Comparison of ENCODE assay signal across 8 cellular contexts in the genomic region with DNA sequence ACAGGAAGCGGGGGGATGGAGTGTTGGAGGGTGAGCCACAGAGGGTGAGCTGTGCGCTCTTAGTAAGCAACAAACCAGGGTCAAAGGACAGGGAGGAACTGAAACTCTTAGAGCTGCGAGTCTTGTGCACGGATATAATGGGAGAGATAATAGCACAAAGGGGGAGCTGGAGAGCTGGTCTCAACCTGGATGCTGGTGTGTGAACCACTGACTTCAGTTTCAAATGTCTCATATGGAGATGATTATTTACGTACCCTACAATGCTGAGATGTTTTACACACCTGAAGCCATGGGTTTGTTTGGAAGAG. TPM values are rescaled to one million over a fixed set of nuclear protein-coding genes. Genes with fewer than 3 reads are reported as not detected.
DNase-seq lines count a peak whose midpoint lies in the region; ATAC-seq and TF ChIP-seq lines count a peak whose summit lies in the region.

No MANE protein-coding gene starts in this region.

- H3K4me3 Mint-ChIP-seq in activated naive CD8-positive, alpha-beta T cell treated with anti-CD3 and anti-CD28 coated beads, Interleukin-2, amount 50 U/mL, for 24 hours, result no peak overlapping the region
- no peak overlapping the region for H3K4me3 Mint-ChIP-seq in activated naive CD8-positive, alpha-beta T cell treated with anti-CD3 and anti-CD28 coated beads for 36 hours
- no peak overlapping the region for H3K4me3 Mint-ChIP-seq in naive thymus-derived CD4-positive, alpha-beta T cell

- H3K27ac ChIP-seq in Peyer's patch, result no peak overlapping the region
- H3K27ac ChIP-seq in naive thymus-derived CD4-positive, alpha-beta T cell (ENCODE audit: low read depth, low read length), result no peak overlapping the region
- H3K27ac ChIP-seq in ovary, result no peak overlapping the region

- H3K4me1 ChIP-seq in Peyer's patch, result no peaks in the 10 kb centered on the region
- no peaks in the 10 kb centered on the region for H3K4me1 ChIP-seq in naive thymus-derived CD4-positive, alpha-beta T cell (ENCODE audit: control insufficient read depth in 2 of 2, insufficient read depth in 2 of 2, low read length in 2 of 2)
- H3K4me1 ChIP-seq in ovary (ENCODE audit: insufficient read depth), result no peaks in the 10 kb centered on the region

- DNase-seq in activated naive CD8-positive, alpha-beta T cell treated with anti-CD3 and anti-CD28 coated beads, Interleukin-2, amount 50 U/mL, for 24 hours, result no peak
- no peak for DNase-seq in activated naive CD8-positive, alpha-beta T cell treated with anti-CD3 and anti-CD28 coated beads for 36 hours
- DNase-seq in Peyer's patch, result peak in 1 of 3 donors; percentile 28
- peak in 3 of 9 donors; percentile 11 to 23 (median 16) for DNase-seq in naive thymus-derived CD4-positive, alpha-beta T cell
- DNase-seq in ovary, result no peak
- DNase-seq in NCI-H1417 (lab: John Stamatoyannopoulos, UW), result no peak
- no peak for DNase-seq in inferior parietal cortex (ENCODE audit: extremely low spot score)

- CTCF ChIA-PET in naive thymus-derived CD4-positive, alpha-beta T cell (lab: Charles Lee), result interaction anchor here (1.1 to 1.3 kb wide), 2 partner anchors 12 to 71 kb away, joined by 3 read pairs; no protein-coding TSS in a partner anchor

- no peak for TF ChIP-seq POLR2A in Peyer's patch (IDR thresholded peaks at IDR 0.05)
- no peak for TF ChIP-seq POLR2A in ovary (IDR thresholded peaks at IDR 0.05)

- peak; percentile 36 for ATAC-seq in activated naive CD8-positive, alpha-beta T cell treated with anti-CD3 and anti-CD28 coated beads, Interleukin-2, amount 50 U/mL, for 24 hours
- ATAC-seq in HG03045 (IDR thresholded peaks at IDR 0.05; ENCODE audit: unreplicated experiment), result peak; percentile 98
- peak; percentile 72 for ATAC-seq in naive thymus-derived CD4-positive, alpha-beta T cell

- H3K36me3 ChIP-seq in Peyer's patch (no peaks in the 10 kb centered on the region), ovary (no peaks in the 10 kb centered on the region)
- H3K36me3 ChIP-seq in naive thymus-derived CD4-positive, alpha-beta T cell (ENCODE audit: control insufficient read depth in 2 of 3, insufficient read depth in 3 of 3, low read length in 3 of 3), result no peaks in the 10 kb centered on the region

- peak in 4 of 6 experiments; percentile 13 to 22 (median 17) for TF ChIP-seq CTCF in Peyer's patch (IDR thresholded peaks at IDR 0.05)
- no peak for TF ChIP-seq CTCF in ovary (IDR thresholded peaks at IDR 0.05)

- no peak overlapping the region for H3K27ac Mint-ChIP-seq in activated naive CD8-positive, alpha-beta T cell treated with anti-CD3 and anti-CD28 coated beads, Interleukin-2, amount 50 U/mL, for 24 hours
- H3K27ac Mint-ChIP-seq in activated naive CD8-positive, alpha-beta T cell treated with anti-CD3 and anti-CD28 coated beads for 36 hours, result no peak overlapping the region
- peak overlapping the region in 2 of 9 donors; percentile 12 to 43 for H3K27ac Mint-ChIP-seq in naive thymus-derived CD4-positive, alpha-beta T cell

- peaks cover 2% of the 10 kb centered on the region for H3K27me3 Mint-ChIP-seq in activated naive CD8-positive, alpha-beta T cell treated with anti-CD3 and anti-CD28 coated beads, Interleukin-2, amount 50 U/mL, for 24 hours
- H3K27me3 Mint-ChIP-seq in activated naive CD8-positive, alpha-beta T cell treated with anti-CD3 and anti-CD28 coated beads for 36 hours, result no peaks in the 10 kb centered on the region
- peaks cover 0 to 4% (median 0%) of the 10 kb centered on the region in 5 donors for H3K27me3 Mint-ChIP-seq in naive thymus-derived CD4-positive, alpha-beta T cell

- 56 to 65% (median 63%) methylated on average over 5 of the region's 5 CpGs for WGBS in ovary, 3 donors

- intact Hi-C loops in naive thymus-derived CD4-positive, alpha-beta T cell (cut with micrococcal nuclease), result loop anchor here in 1 of 2 donors (10.0 kb wide), 1 partner anchor 302 kb away; no protein-coding TSS in a partner anchor
- intact Hi-C loops in ovary (cut with DNase I), result no loop called here

- H3K9me3 Mint-ChIP-seq in activated naive CD8-positive, alpha-beta T cell treated with anti-CD3 and anti-CD28 coated beads, Interleukin-2, amount 50 U/mL, for 24 hours, result no peaks in the 10 kb centered on the region
- no peaks in the 10 kb centered on the region for H3K9me3 Mint-ChIP-seq in activated naive CD8-positive, alpha-beta T cell treated with anti-CD3 and anti-CD28 coated beads for 36 hours
- no peaks in the 10 kb centered on the region for H3K9me3 Mint-ChIP-seq in naive thymus-derived CD4-positive, alpha-beta T cell

- peaks cover 14% of the 10 kb centered on the region for H3K4me1 Mint-ChIP-seq in activated naive CD8-positive, alpha-beta T cell treated with anti-CD3 and anti-CD28 coated beads, Interleukin-2, amount 50 U/mL, for 24 hours
- peaks cover 11% of the 10 kb centered on the region for H3K4me1 Mint-ChIP-seq in activated naive CD8-positive, alpha-beta T cell treated with anti-CD3 and anti-CD28 coated beads for 36 hours
- H3K4me1 Mint-ChIP-seq in naive thymus-derived CD4-positive, alpha-beta T cell, result peaks cover 0 to 16% (median 10%) of the 10 kb centered on the region in 7 donors

- H3K4me3 ChIP-seq in Peyer's patch (no peak overlapping the region), ovary (no peak overlapping the region)
- no peak overlapping the region for H3K4me3 ChIP-seq in naive thymus-derived CD4-positive, alpha-beta T cell (ENCODE audit: low read length)

- POLR2A ChIA-PET in naive thymus-derived CD4-positive, alpha-beta T cell (lab: Charles Lee), result interaction anchor here (1.2 kb wide), 1 partner anchor 34 kb away, joined by 5 read pairs; no protein-coding TSS in a partner anchor

- H3K27me3 ChIP-seq in Peyer's patch (no peaks in the 10 kb centered on the region), ovary (no peaks in the 10 kb centered on the region)
- H3K27me3 ChIP-seq in naive thymus-derived CD4-positive, alpha-beta T cell (ENCODE audit: control insufficient read depth in 2 of 2, insufficient read depth in 2 of 2, low read length in 2 of 2), result no peaks in the 10 kb centered on the region

- H3K9me3 ChIP-seq in Peyer's patch (no peaks in the 10 kb centered on the region), ovary (peaks cover 0 to 3% of the 10 kb centered on the region in 2 donors)
- no peaks in the 10 kb centered on the region for H3K9me3 ChIP-seq in naive thymus-derived CD4-positive, alpha-beta T cell (ENCODE audit: control insufficient read depth in 2 of 3, low read length in 3 of 3)

- no peak for TF ChIP-seq EP300 in ovary (IDR thresholded peaks at IDR 0.05)

- H3K36me3 Mint-ChIP-seq in activated naive CD8-positive, alpha-beta T cell treated with anti-CD3 and anti-CD28 coated beads, Interleukin-2, amount 50 U/mL, for 24 hours (ENCODE audit: low read depth), result no peaks in the 10 kb centered on the region
- H3K36me3 Mint-ChIP-seq in activated naive CD8-positive, alpha-beta T cell treated with anti-CD3 and anti-CD28 coated beads for 36 hours, result no peaks in the 10 kb centered on the region
- no peaks in the 10 kb centered on the region for H3K36me3 Mint-ChIP-seq in naive thymus-derived CD4-positive, alpha-beta T cell

RNA-seq across cellular contexts. Expression of a gene that starts 35.9 kb away (rescaled TPM):
- total RNA-seq in activated naive CD8-positive, alpha-beta T cell treated with anti-CD3 and anti-CD28 coated beads for 36 hours, result 10 to 100 TPM; 20.2 to 23.2 TPM
- total RNA-seq in Peyer's patch (10 to 100 TPM; 19.6 to 24.1 (median 20.8) TPM), ovary (10 to 100 TPM; 15.4 to 55.7 (median 32.6) TPM)
- 10 to 100 TPM; 25.1 to 59.1 (median 31.7) TPM for total RNA-seq in naive thymus-derived CD4-positive, alpha-beta T cell
- 10 to 100 TPM; 17.0 to 25.5 TPM for polyA plus RNA-seq in naive thymus-derived CD4-positive, alpha-beta T cell
- polyA plus RNA-seq in ovary, result 10 to 100 TPM; 19.8 to 28.4 TPM

RNA-seq across cellular contexts. Expression of a gene that starts 37.5 kb away (rescaled TPM):
- 10 to 100 TPM; 11.2 to 11.4 TPM for total RNA-seq in activated naive CD8-positive, alpha-beta T cell treated with anti-CD3 and anti-CD28 coated beads for 36 hours
- 10 to 100 TPM; 12.4 to 34.8 (median 28.4) TPM for total RNA-seq in Peyer's patch
- total RNA-seq in naive thymus-derived CD4-positive, alpha-beta T cell, result 10 to 100 TPM; 17.9 to 33.5 (median 25.7) TPM
- 1 to 10 TPM; 4.5 to 6.6 TPM for polyA plus RNA-seq in naive thymus-derived CD4-positive, alpha-beta T cell
- total RNA-seq in ovary, result 100 to 1,000 TPM in 1 of 7 donors, 10 to 100 TPM in 6; 28.5 to 109 (median 69.0) TPM
- polyA plus RNA-seq in ovary, result 10 to 100 TPM; 27.9 to 51.8 TPM

Comparison
In these comparisons a context has a peak if more than half of its experiments do, and no peak if none do; other contexts are left out.
1. ATAC-seq: peak in every context shown above with its lines; median percentile 98 in HG03045; 72 in naive thymus-derived CD4-positive, alpha-beta T cell; 36 in activated naive CD8-positive, alpha-beta T cell treated with anti-CD3 and anti-CD28 coated beads, Interleukin-2, amount 50 U/mL, for 24 hours.
2. CTCF ChIP-seq: peak in Peyer's patch (4 of 6); none in ovary (0 of 3).